8 cellular contexts compared by ENCODE assay signal in genomic region chr20:24948939-24949679, GRCh38. TPM values are rescaled to one million over a fixed set of nuclear protein-coding genes. Genes with fewer than 3 reads are reported as not detected.
A peak's percentile ranks its signal among the peaks of the same experiment; 100 is the strongest.
DNase-seq lines count a peak whose midpoint lies in the region; ATAC-seq and TF ChIP-seq lines count a peak whose summit lies in the region.

TSS of gene CST7 (plus strand) at chr20:24949269. CDS start at chr20:24949506, 237 bp downstream.

- H3K27me3 ChIP-seq in Panc1 (ENCODE audit: control insufficient read depth, insufficient read depth, low read length) (no peaks in the 10 kb centered on the region), testis (no peaks in the 10 kb centered on the region)

- TF ChIP-seq CTCF in Panc1 (IDR thresholded peaks at IDR 0.05) (no peak), testis (IDR thresholded peaks at IDR 0.05) (no peak)

- POLR2A ChIA-PET in Panc1 (lab: Charles Lee): no interaction called here

- H3K4me1 ChIP-seq in Panc1 (ENCODE audit: control insufficient read depth, insufficient read depth, low read length) (peaks cover 3% of the 10 kb centered on the region; the same call in 1 of the 2 replicates), testis (no peaks in the 10 kb centered on the region)

- H3K27ac Mint-ChIP-seq in activated T-helper 2 cell treated with anti-CD3 and anti-CD28 coated beads, Interferon-gamma antibody, Interleukin-2, Interleukin-4, amounts not matched to agents 10 μg/mL and 5 μg/mL and 100 μg/mL, durations not matched to agents 14 hours and 24 hours and 36 hours: peak within 1 kb of the TSS; percentile 96

- ATAC-seq in GM19372 (IDR thresholded peaks at IDR 0.05; ENCODE audit: low read depth, unreplicated experiment) (peak; percentile 79), Panc1 (peak; percentile 19; the same call in 1 of the 2 replicates), GM19397 (IDR thresholded peaks at IDR 0.05; ENCODE audit: unreplicated experiment) (no peak)

- H3K36me3 ChIP-seq in Panc1 (ENCODE audit: control insufficient read depth, insufficient read depth, low read length) (no peaks in the 10 kb centered on the region), testis (ENCODE audit: low read depth, missing control alignments) (no peaks in the 10 kb centered on the region)

- H3K4me1 Mint-ChIP-seq in activated T-helper 2 cell treated with anti-CD3 and anti-CD28 coated beads, Interferon-gamma antibody, Interleukin-2, Interleukin-4, amounts not matched to agents 10 μg/mL and 5 μg/mL and 100 μg/mL, durations not matched to agents 14 hours and 24 hours and 36 hours (ENCODE audit: low read depth): peaks cover 57% of the 10 kb centered on the region

- H3K4me3 ChIP-seq in Panc1 (ENCODE audit: low read depth in 2 of 2, low read length in 2 of 2) (no peak within 1 kb of the TSS), testis (no peak within 1 kb of the TSS)

- H3K9me3 ChIP-seq in Panc1 (ENCODE audit: control insufficient read depth, insufficient read depth, low read depth, low read length): no peaks in the 10 kb centered on the region
- no peaks in the 10 kb centered on the region for H3K9me3 ChIP-seq in testis

- H3K27ac ChIP-seq in Panc1 (ENCODE audit: low read length) (no peak within 1 kb of the TSS), testis (no peak within 1 kb of the TSS)

- peaks cover 39% of the 10 kb centered on the region for H3K9me3 Mint-ChIP-seq in activated T-helper 2 cell treated with anti-CD3 and anti-CD28 coated beads, Interferon-gamma antibody, Interleukin-2, Interleukin-4, amounts not matched to agents 10 μg/mL and 5 μg/mL and 100 μg/mL, durations not matched to agents 14 hours and 24 hours and 36 hours

- no TSS peak for BruUV-seq in Panc1 (replicated peaks; lab: Mats Ljungman, UMichigan)

- in situ Hi-C loops in Panc1 (cut with HindIII; ENCODE audit: low pct_unique_long_range_greater_than_20kb, low sequenced_read_pairs): no loop called here

- CTCF ChIA-PET in Panc1 (lab: Charles Lee): no interaction called here

- intact Hi-C loops in Panc1 (cut with micrococcal nuclease; ENCODE audit: unreplicated experiment): no loop called here
- intact Hi-C loops in activated T-helper 2 cell treated with anti-CD3 and anti-CD28 coated beads, Interferon-gamma antibody, Interleukin-2, Interleukin-4, amounts not matched to agents 10 μg/mL and 5 μg/mL and 100 μg/mL, durations not matched to agents 14 hours and 24 hours and 36 hours (cut with micrococcal nuclease): loop anchor here (1.0 to 5.0 kb wide), 5 partner anchors 17 to 443 kb away; partner anchors contain the start of genes ABHD12 and ACSS1
- intact Hi-C loops in testis (cut with DNase I; ENCODE audit: low total_unique reads): no loop called here

- H3K36me3 Mint-ChIP-seq in activated T-helper 2 cell treated with anti-CD3 and anti-CD28 coated beads, Interferon-gamma antibody, Interleukin-2, Interleukin-4, amounts not matched to agents 10 μg/mL and 5 μg/mL and 100 μg/mL, durations not matched to agents 14 hours and 24 hours and 36 hours (ENCODE audit: low read depth): peaks cover 76% of the 10 kb centered on the region

- no peaks in the 10 kb centered on the region for H3K27me3 Mint-ChIP-seq in activated T-helper 2 cell treated with anti-CD3 and anti-CD28 coated beads, Interferon-gamma antibody, Interleukin-2, Interleukin-4, amounts not matched to agents 10 μg/mL and 5 μg/mL and 100 μg/mL, durations not matched to agents 14 hours and 24 hours and 36 hours (ENCODE audit: low read depth)

- no peak for DNase-seq in Panc1 (ENCODE audit: low read depth, low spot score)
- DNase-seq in activated T-helper 2 cell treated with anti-CD3 and anti-CD28 coated beads, Interferon-gamma antibody, Interleukin-2, Interleukin-4, amounts not matched to agents 10 μg/mL and 5 μg/mL and 100 μg/mL, durations not matched to agents 14 hours and 24 hours and 36 hours (ENCODE audit: low spot score): peak; percentile 83
- DNase-seq in myocyte (ENCODE audit: low read depth): peak; percentile 63
- peak; percentile 33 for DNase-seq in testis
- no peak for DNase-seq in AG08395 (ENCODE audit: low spot score)
- DNase-seq in globus pallidus (ENCODE audit: low spot score): no peak

- no peak for TF ChIP-seq POLR2A in testis (IDR thresholded peaks at IDR 0.05)

- WGBS in testis, 2 donors: 71 to 89% methylated on average over 8 to 20 of the region's 20 CpGs

- H3K4me3 Mint-ChIP-seq in activated T-helper 2 cell treated with anti-CD3 and anti-CD28 coated beads, Interferon-gamma antibody, Interleukin-2, Interleukin-4, amounts not matched to agents 10 μg/mL and 5 μg/mL and 100 μg/mL, durations not matched to agents 14 hours and 24 hours and 36 hours (ENCODE audit: low read depth): peak within 1 kb of the TSS; percentile 94

RNA-seq across cellular contexts. Expression of gene CST7, which starts in this region (rescaled TPM):
- total RNA-seq in Panc1 (2021; ENCODE audit: unreplicated experiment): not detected
- not detected for polyA plus RNA-seq in Panc1 (2012; ENCODE audit: insufficient read length)
- total RNA-seq in activated T-helper 2 cell treated with anti-CD3 and anti-CD28 coated beads, Interferon-gamma antibody, Interleukin-2, Interleukin-4, amounts not matched to agents 10 μg/mL and 5 μg/mL and 100 μg/mL, durations not matched to agents 14 hours and 24 hours and 36 hours: 115 and 121 TPM in 2 replicates
- total RNA-seq in myocyte: 5.4 and 6.8 TPM in 2 replicates
- polyA plus RNA-seq in myocyte (2012): 1.7 TPM
- total RNA-seq in testis: under 1 TPM in 1 of 2 donors, not detected in 1; 0.56 TPM
- 4.1 TPM for polyA plus RNA-seq in testis (ENCODE audit: insufficient read depth, low read depth, low replicate concordance)

Comparison
In these comparisons a context has a peak if more than half of its experiments do, and no peak if none do; other contexts are left out.
1. RNA of gene CST7 (total RNA-seq): 115 to 121 TPM in activated T-helper 2 cell treated with anti-CD3 and anti-CD28 coated beads, Interferon-gamma antibody, Interleukin-2, Interleukin-4, amounts not matched to agents 10 μg/mL and 5 μg/mL and 100 μg/mL, durations not matched to agents 14 hours and 24 hours and 36 hours; 5.4 to 6.8 TPM in myocyte, 0.56 TPM in testis and not detected in Panc1 (single experiment); every median in the first group is over 10 times any median in the second.
2. Peak in ATAC-seq in Panc1; RNA of the gene not detected or under 1 TPM.
3. DNase-seq: peak in activated T-helper 2 cell treated with anti-CD3 and anti-CD28 coated beads, Interferon-gamma antibody, Interleukin-2, Interleukin-4, amounts not matched to agents 10 μg/mL and 5 μg/mL and 100 μg/mL, durations not matched to agents 14 hours and 24 hours and 36 hours (single experiment), myocyte (single experiment) and testis (single experiment); none in Panc1 (single experiment), AG08395 (single experiment) and globus pallidus (single experiment).